19 cellular contexts compared by ENCODE assay signal in genomic region chr11:134289789-134290188, GRCh38. TPM values are rescaled to one million over a fixed set of nuclear protein-coding genes. Genes with fewer than 3 reads are reported as not detected.
DNase-seq lines count a peak whose midpoint lies in the region; ATAC-seq, FAIRE-seq and TF ChIP-seq lines count a peak whose summit lies in the region.
"Had no signal": no experiment of that assay in that cellular context is flagged by ENCODE, and none has a peak within 500 bp of the region (broad histone marks: within the 10 kb centered on the region; RNA-seq: fewer than 3 reads in every experiment).

No MANE protein-coding gene starts in this region.

- H3K27ac Mint-ChIP-seq in CD4-positive, alpha-beta T cell: no peak overlapping the region

- H3K9me3 Mint-ChIP-seq in CD4-positive, alpha-beta T cell: no peaks in the 10 kb centered on the region

- no TSS peak for BruUV-seq in HepG2 (replicated peaks; lab: Mats Ljungman, UMichigan)

- H3K79me2 ChIP-seq in HepG2 (ENCODE audit: insufficient read depth, low read length) (no peaks in the 10 kb centered on the region), mesendoderm (ENCODE audit: control insufficient read depth, insufficient read depth, low read length) (no peaks in the 10 kb centered on the region)

- in situ Hi-C loops in HepG2 (cut with HindIII; ENCODE audit: extremely low pct_ligation_motif_present, low pct_unique_long_range_greater_than_20kb): no loop called here

- TF ChIP-seq CTCF in HepG2 (CRISPR knock-in tag; IDR thresholded peaks at IDR 0.05) (no peak), right lobe of liver (IDR thresholded peaks at IDR 0.05) (no peak), gastroesophageal sphincter (IDR thresholded peaks at IDR 0.05) (no peak)
- TF ChIP-seq CTCF in CD4-positive, alpha-beta T cell (IDR thresholded peaks at IDR 0.05): no peak

- POLR2A ChIA-PET in HepG2 (lab: Yijun Ruan, JAX): no interaction called here
- POLR2A ChIA-PET in CD4-positive, alpha-beta T cell (lab: Charles Lee): no interaction called here

- no peak overlapping the region for H2AK5ac ChIP-seq in mesendoderm (ENCODE audit: low read length)

- H3K79me1 ChIP-seq in mesendoderm (ENCODE audit: low read length): no peaks in the 10 kb centered on the region

- H2BK15ac ChIP-seq in mesendoderm (replicated peaks; ENCODE audit: low read depth): no peak overlapping the region

- H2BK5ac ChIP-seq in mesendoderm (ENCODE audit: low read length): no peak overlapping the region

- no peak overlapping the region for H3K27ac ChIP-seq in HepG2 (ENCODE audit: extremely low read length, insufficient read depth, low read length)
- no peak overlapping the region for H3K27ac ChIP-seq in right lobe of liver
- H3K27ac ChIP-seq in gastroesophageal sphincter: no peak overlapping the region
- no peak overlapping the region for H3K27ac ChIP-seq in mesendoderm (ENCODE audit: low read depth, low read length)
- no peak overlapping the region for H3K27ac ChIP-seq in aorta (ENCODE audit: low read depth in 1 of 2, low read length in 2 of 2)
- no peak overlapping the region for H3K27ac ChIP-seq in CD4-positive, alpha-beta T cell (ENCODE audit: low read depth, low read length)

- no peak overlapping the region for H4K5ac ChIP-seq in mesendoderm (ENCODE audit: low read length)

- intact Hi-C loops in HepG2 (cut with micrococcal nuclease; ENCODE audit: unreplicated experiment): no loop called here
- intact Hi-C loops in right lobe of liver (cut with DNase I): no loop called here
- intact Hi-C loops in aorta (cut with DNase I): no loop called here
- intact Hi-C loops in CD4-positive, alpha-beta T cell (cut with DNase I, micrococcal nuclease): no loop called here

- H3K9ac ChIP-seq in HepG2 (ENCODE audit: insufficient read depth, low read depth, low read length) (no peak overlapping the region), mesendoderm (ENCODE audit: low read length) (no peak overlapping the region)
- H3K9ac ChIP-seq: SK-N-SH had no signal

- H3K56ac ChIP-seq in mesendoderm (ENCODE audit: low read length): peak overlapping the region; percentile 60

- H3K4me1 Mint-ChIP-seq in CD4-positive, alpha-beta T cell (ENCODE audit: low read depth): no peaks in the 10 kb centered on the region
- H3K4me1 Mint-ChIP-seq: CD14-positive monocyte had no signal

- H4K20me1 ChIP-seq in HepG2 (ENCODE audit: insufficient read depth, low read length): no peaks in the 10 kb centered on the region

- no peak overlapping the region for H3K23ac ChIP-seq in mesendoderm (ENCODE audit: low read length)

- no peak overlapping the region for H3K4ac ChIP-seq in mesendoderm (ENCODE audit: low read depth, low read length)

- DNase-seq in HepG2 (ENCODE audit: low spot score) (no peak), right lobe of liver (no peak), mesendoderm (no peak), aorta (peak in 1 of 2 donors; percentile 57), NCI-H524 (lab: John Stamatoyannopoulos, UW) (no peak)
- DNase-seq in CD4-positive, alpha-beta T cell: no peak
- DNase-seq: COR-L47, NCI-H1436, NCI-H2029, NCI-H2171 treated with DMSO at 0.1 percent for 48 hours, NCI-H510A treated with DMSO at 0.1 percent for 48 hours, SHP77, SK-N-SH had no signal

- H3K27me3 ChIP-seq in HepG2 (ENCODE audit: control insufficient read depth in 1 of 2, insufficient read depth in 2 of 2, low read length in 2 of 2) (peaks cover 0 to 39% of the 10 kb centered on the region in 2 experiments; a peak in 3 of 5 replicates), right lobe of liver (no peaks in the 10 kb centered on the region), gastroesophageal sphincter (no peaks in the 10 kb centered on the region), mesendoderm (ENCODE audit: insufficient read depth, low read length, poor library complexity) (no peaks in the 10 kb centered on the region), aorta (ENCODE audit: control insufficient read depth in 1 of 2, insufficient read depth in 2 of 2, low read length in 1 of 2) (no peaks in the 10 kb centered on the region)
- no peaks in the 10 kb centered on the region for H3K27me3 ChIP-seq in CD4-positive, alpha-beta T cell (ENCODE audit: control insufficient read depth, insufficient read depth, low read length)

- TF ChIP-seq EP300 in HepG2 (IDR thresholded peaks at IDR 0.05; ENCODE audit: low read depth in 2 of 2, low read length in 2 of 2) (no peak), HepG2 (CRISPR knock-in tag; IDR thresholded peaks at IDR 0.05; ENCODE audit: borderline replicate concordance) (no peak), gastroesophageal sphincter (IDR thresholded peaks at IDR 0.05) (no peak)

- H3K4me3 Mint-ChIP-seq in CD4-positive, alpha-beta T cell: no peak overlapping the region

- 16% methylated on average over 8 of the region's 12 CpGs for WGBS in HepG2 (ENCODE audit: low lambda C conversion rate)
- 33% methylated on average over 1 of the region's 12 CpGs for WGBS in right lobe of liver (ENCODE audit: insufficient coverage, low coverage, low lambda C conversion rate, missing lambda C conversion rate)
- 0 to 42% methylated on average over 1 to 3 of the region's 12 CpGs for WGBS in gastroesophageal sphincter (ENCODE audit: low coverage in 1 of 2), 2 donors
- no CpG with 5 or more reads among the region's 12 CpGs for WGBS in mesendoderm (ENCODE audit: extremely low coverage, insufficient coverage, low lambda C conversion rate)
- 36 to 40% methylated on average over 10 to 12 of the region's 12 CpGs for WGBS in aorta, 2 donors

- no peaks in the 10 kb centered on the region for H3K9me3 ChIP-seq in HepG2 (ENCODE audit: low read length)
- no peaks in the 10 kb centered on the region for H3K9me3 ChIP-seq in right lobe of liver
- no peaks in the 10 kb centered on the region for H3K9me3 ChIP-seq in gastroesophageal sphincter
- peaks cover 1% of the 10 kb centered on the region for H3K9me3 ChIP-seq in aorta (ENCODE audit: control insufficient read depth, low read length)
- H3K9me3 ChIP-seq in CD4-positive, alpha-beta T cell (ENCODE audit: control insufficient read depth, low read length): no peaks in the 10 kb centered on the region
- H3K9me3 ChIP-seq: SK-N-SH had no signal

- H4K8ac ChIP-seq in mesendoderm (ENCODE audit: low read depth, low read length): no peak overlapping the region

- H3K4me2 ChIP-seq in HepG2 (ENCODE audit: low read depth, low read length): no peak overlapping the region
- no peak overlapping the region for H3K4me2 ChIP-seq in mesendoderm (ENCODE audit: low read length)
- H3K4me2 ChIP-seq: SK-N-SH had no signal

- H2AFZ ChIP-seq in HepG2 (ENCODE audit: low read length): no peak overlapping the region

- no peak for TF ChIP-seq RAD21 in HepG2 (CRISPR knock-in tag; IDR thresholded peaks at IDR 0.05)

- H3K36me3 ChIP-seq in HepG2 (replicated peaks in 1 of 2; ENCODE audit: control insufficient read depth in 1 of 2, insufficient read depth in 2 of 2, low read length in 2 of 2) (no peaks in the 10 kb centered on the region), right lobe of liver (no peaks in the 10 kb centered on the region), gastroesophageal sphincter (no peaks in the 10 kb centered on the region), mesendoderm (ENCODE audit: control insufficient read depth, insufficient read depth, low read length) (no peaks in the 10 kb centered on the region), aorta (ENCODE audit: control insufficient read depth in 1 of 2, insufficient read depth in 2 of 2, low read length in 1 of 2) (no peaks in the 10 kb centered on the region)

- TF ChIP-seq POLR2A in HepG2 (IDR thresholded peaks at IDR 0.05; ENCODE audit: insufficient read depth in 1 of 2, low read depth in 2 of 2, low read length in 2 of 2) (no peak), right lobe of liver (IDR thresholded peaks at IDR 0.05) (no peak), gastroesophageal sphincter (IDR thresholded peaks at IDR 0.05) (no peak)

- ATAC-seq in HepG2: peak; percentile 79
- no peak for ATAC-seq in right lobe of liver
- ATAC-seq in gastroesophageal sphincter: peak; percentile 38
- peak; percentile 54 for ATAC-seq in aorta (ENCODE audit: low FRiP score)
- no peak for ATAC-seq in GM18868 (IDR thresholded peaks at IDR 0.05; ENCODE audit: unreplicated experiment)
- no peak for ATAC-seq in CD4-positive, alpha-beta T cell (ENCODE audit: poor library complexity)
- ATAC-seq: HCT116, Panc1 had no signal

- no peak overlapping the region for H2BK120ac ChIP-seq in mesendoderm (ENCODE audit: low read depth, low read length)

- H3K4me3 ChIP-seq in HepG2 (replicated peaks in 1 of 3; ENCODE audit: insufficient read depth in 1 of 3, low read depth in 2 of 3, low read length in 3 of 3): no peak overlapping the region
- no peak overlapping the region for H3K4me3 ChIP-seq in right lobe of liver
- H3K4me3 ChIP-seq in gastroesophageal sphincter: no peak overlapping the region
- no peak overlapping the region for H3K4me3 ChIP-seq in mesendoderm (ENCODE audit: low read length)
- H3K4me3 ChIP-seq in aorta (ENCODE audit: low read length in 2 of 2): no peak overlapping the region

- H3K36me3 Mint-ChIP-seq in CD4-positive, alpha-beta T cell (ENCODE audit: low read depth): no peaks in the 10 kb centered on the region
- H3K36me3 Mint-ChIP-seq: CD14-positive monocyte had no signal

- no peak overlapping the region for H3K18ac ChIP-seq in mesendoderm (ENCODE audit: low read length)

- H3K27me3 Mint-ChIP-seq in CD4-positive, alpha-beta T cell: no peaks in the 10 kb centered on the region

- CTCF ChIA-PET in HepG2 (lab: Yijun Ruan, JAX; ENCODE audit: low intra/inter-chr PET ratio, low total read pairs): no interaction called here
- CTCF ChIA-PET in CD4-positive, alpha-beta T cell (lab: Charles Lee): no interaction called here

- FAIRE-seq in HepG2 (lab: Jason Lieb, UNC): no peak
- FAIRE-seq: GM19239 had no signal

- H3K4me1 ChIP-seq in HepG2 (ENCODE audit: insufficient read depth, low read length): no peaks in the 10 kb centered on the region
- H3K4me1 ChIP-seq in right lobe of liver: no peaks in the 10 kb centered on the region
- peaks cover 0 to 6% (median 0%) of the 10 kb centered on the region in 3 donors for H3K4me1 ChIP-seq in gastroesophageal sphincter
- peaks cover 3% of the 10 kb centered on the region for H3K4me1 ChIP-seq in mesendoderm (ENCODE audit: control insufficient read depth, low read depth, low read length)
- H3K4me1 ChIP-seq in aorta (ENCODE audit: control insufficient read depth in 1 of 2, insufficient read depth in 2 of 2, low read length in 2 of 2): no peaks in the 10 kb centered on the region

RNA-seq across cellular contexts. Expression of gene GLB1L3, which starts 13.6 kb away (rescaled TPM):
- total RNA-seq in HepG2 (2016; rRNA removed; fragmentation: Illumina TruSeq; extraction: Trizol): not detected in 2 replicates
- not detected in 2 replicates for total RNA-seq in HepG2 (2016; cell fraction: cytosol; rRNA removed; fragmentation: Illumina TruSeq; extraction: Trizol; ENCODE audit: low read depth)
- not detected in 2 replicates for total RNA-seq in HepG2 (2016; cell fraction: insoluble cytoplasmic fraction; rRNA removed; fragmentation: Illumina TruSeq; extraction: Trizol)
- total RNA-seq in HepG2 (2016; cell fraction: membrane; rRNA removed; fragmentation: Illumina TruSeq; extraction: Trizol): not detected in 2 replicates
- total RNA-seq in HepG2 (2016; cell fraction: nucleus; rRNA removed; fragmentation: Illumina TruSeq; extraction: Trizol): not detected in 2 replicates
- polyA plus RNA-seq in HepG2 (2011; rRNA removed): not detected in 2 replicates
- not detected in 2 replicates for polyA plus RNA-seq in HepG2 (2011; cell fraction: cytosol; rRNA removed)
- polyA plus RNA-seq in HepG2 (2011; cell fraction: nucleus; rRNA removed): not detected in 2 replicates
- not detected in 2 replicates for polyA plus RNA-seq in HepG2 (2012)
- not detected in 2 replicates for polyA plus RNA-seq in HepG2 (2016; cell fraction: cytosol; fragmentation: Illumina TruSeq; extraction: Trizol; ENCODE audit: low read depth)
- not detected in 2 replicates for polyA plus RNA-seq in HepG2 (2016; cell fraction: insoluble cytoplasmic fraction; fragmentation: Illumina TruSeq; extraction: Trizol; ENCODE audit: low read depth)
- polyA plus RNA-seq in HepG2 (2016; cell fraction: membrane; fragmentation: Illumina TruSeq; extraction: Trizol; ENCODE audit: low read depth): not detected in 2 replicates
- not detected in 2 replicates for polyA plus RNA-seq in HepG2 (2016; cell fraction: nucleus; fragmentation: Illumina TruSeq; extraction: Trizol; ENCODE audit: insufficient read depth, low read depth)
- polyA minus RNA-seq in HepG2 (2011; rRNA and poly(A)+ RNA removed; ENCODE audit: low replicate concordance): not detected in 2 replicates
- polyA minus RNA-seq in HepG2 (2011; cell fraction: cytosol; rRNA and poly(A)+ RNA removed): not detected in 2 replicates
- polyA minus RNA-seq in HepG2 (2011; cell fraction: nucleus; rRNA and poly(A)+ RNA removed): not detected in 2 replicates
- total RNA-seq in right lobe of liver: not detected
- under 1 TPM in 1 of 4 donors, not detected in 3; 0.42 TPM for total RNA-seq in gastroesophageal sphincter
- polyA plus RNA-seq in mesendoderm (2013, experiment 1 of 2): 11.5 TPM
- polyA plus RNA-seq in mesendoderm (2013, experiment 2 of 2): 12.2 TPM
- not detected for total RNA-seq in aorta
- polyA plus RNA-seq in aorta: not detected
- total RNA-seq in CD4-positive, alpha-beta T cell: 1 to 10 TPM; 1.3 to 1.5 TPM
- polyA plus RNA-seq: CD14-positive monocyte, SK-N-SH had no signal

RNA-seq across cellular contexts. Expression of gene ACAD8, which starts 36.4 kb away (rescaled TPM):
- total RNA-seq in HepG2 (2016; rRNA removed; fragmentation: Illumina TruSeq; extraction: Trizol) (16.1 and 20.3 TPM in 2 replicates), right lobe of liver (10 to 100 TPM; 19.1 to 28.3 (median 24.4) TPM), gastroesophageal sphincter (10 to 100 TPM; 20.1 to 28.8 (median 22.3) TPM), aorta (10 to 100 TPM; 16.7 to 25.3 TPM)
- total RNA-seq in HepG2 (2016; cell fraction: cytosol; rRNA removed; fragmentation: Illumina TruSeq; extraction: Trizol; ENCODE audit: low read depth): 3.4 and 4.1 TPM in 2 replicates
- 17.3 and 20.9 TPM in 2 replicates for total RNA-seq in HepG2 (2016; cell fraction: insoluble cytoplasmic fraction; rRNA removed; fragmentation: Illumina TruSeq; extraction: Trizol)
- total RNA-seq in HepG2 (2016; cell fraction: membrane; rRNA removed; fragmentation: Illumina TruSeq; extraction: Trizol): 6.2 and 6.5 TPM in 2 replicates
- 26.6 and 27.7 TPM in 2 replicates for total RNA-seq in HepG2 (2016; cell fraction: nucleus; rRNA removed; fragmentation: Illumina TruSeq; extraction: Trizol)
- polyA plus RNA-seq in HepG2 (2011; rRNA removed) (13.5 and 15.0 TPM in 2 replicates), aorta (10 to 100 TPM in 1 of 2 donors, 1 to 10 TPM in 1; 7.8 to 22.5 TPM)
- 7.3 and 8.8 TPM in 2 replicates for polyA plus RNA-seq in HepG2 (2011; cell fraction: cytosol; rRNA removed)
- polyA plus RNA-seq in HepG2 (2011; cell fraction: nucleus; rRNA removed): 60.4 and 65.1 TPM in 2 replicates
- 9.7 and 10.7 TPM in 2 replicates for polyA plus RNA-seq in HepG2 (2012)
- 1.4 and 1.9 TPM in 2 replicates for polyA plus RNA-seq in HepG2 (2016; cell fraction: cytosol; fragmentation: Illumina TruSeq; extraction: Trizol; ENCODE audit: low read depth)
- polyA plus RNA-seq in HepG2 (2016; cell fraction: insoluble cytoplasmic fraction; fragmentation: Illumina TruSeq; extraction: Trizol; ENCODE audit: low read depth): 13.8 and 14.4 TPM in 2 replicates
- 3.5 and 4.0 TPM in 2 replicates for polyA plus RNA-seq in HepG2 (2016; cell fraction: membrane; fragmentation: Illumina TruSeq; extraction: Trizol; ENCODE audit: low read depth)
- polyA plus RNA-seq in HepG2 (2016; cell fraction: nucleus; fragmentation: Illumina TruSeq; extraction: Trizol; ENCODE audit: insufficient read depth, low read depth): 54.0 and 56.7 TPM in 2 replicates
- polyA minus RNA-seq in HepG2 (2011; rRNA and poly(A)+ RNA removed; ENCODE audit: low replicate concordance): 6.4 and 13.2 TPM in 2 replicates
- polyA minus RNA-seq in HepG2 (2011; cell fraction: cytosol; rRNA and poly(A)+ RNA removed): 4.3 and 4.6 TPM in 2 replicates
- 30.1 and 33.6 TPM in 2 replicates for polyA minus RNA-seq in HepG2 (2011; cell fraction: nucleus; rRNA and poly(A)+ RNA removed)
- 13.5 TPM for polyA plus RNA-seq in mesendoderm (2013, experiment 1 of 2)
- 14.4 TPM for polyA plus RNA-seq in mesendoderm (2013, experiment 2 of 2)
- total RNA-seq in CD4-positive, alpha-beta T cell: 10 to 100 TPM; 15.0 to 16.3 TPM

RNA-seq across cellular contexts. Expression of gene THYN1, which starts 36.6 kb away (rescaled TPM):
- total RNA-seq in HepG2 (2016; rRNA removed; fragmentation: Illumina TruSeq; extraction: Trizol) (87.6 and 124 TPM in 2 replicates), right lobe of liver (10 to 100 TPM; 11.7 to 39.2 (median 20.6) TPM), gastroesophageal sphincter (10 to 100 TPM; 54.0 to 74.4 (median 55.4) TPM), aorta (10 to 100 TPM; 28.3 to 33.9 TPM)
- total RNA-seq in HepG2 (2016; cell fraction: cytosol; rRNA removed; fragmentation: Illumina TruSeq; extraction: Trizol; ENCODE audit: low read depth): 27.7 and 28.2 TPM in 2 replicates
- total RNA-seq in HepG2 (2016; cell fraction: insoluble cytoplasmic fraction; rRNA removed; fragmentation: Illumina TruSeq; extraction: Trizol): 85.6 and 131 TPM in 2 replicates
- 30.8 and 33.6 TPM in 2 replicates for total RNA-seq in HepG2 (2016; cell fraction: membrane; rRNA removed; fragmentation: Illumina TruSeq; extraction: Trizol)
- 36.1 and 37.9 TPM in 2 replicates for total RNA-seq in HepG2 (2016; cell fraction: nucleus; rRNA removed; fragmentation: Illumina TruSeq; extraction: Trizol)
- polyA plus RNA-seq in HepG2 (2011; rRNA removed) (36.1 and 42.9 TPM in 2 replicates), aorta (10 to 100 TPM; 45.1 to 64.4 TPM)
- polyA plus RNA-seq in HepG2 (2011; cell fraction: cytosol; rRNA removed): 26.4 and 34.6 TPM in 2 replicates
- 36.2 and 44.1 TPM in 2 replicates for polyA plus RNA-seq in HepG2 (2011; cell fraction: nucleus; rRNA removed)
- polyA plus RNA-seq in HepG2 (2012): 37.8 and 41.8 TPM in 2 replicates
- 16.9 and 21.6 TPM in 2 replicates for polyA plus RNA-seq in HepG2 (2016; cell fraction: cytosol; fragmentation: Illumina TruSeq; extraction: Trizol; ENCODE audit: low read depth)
- polyA plus RNA-seq in HepG2 (2016; cell fraction: insoluble cytoplasmic fraction; fragmentation: Illumina TruSeq; extraction: Trizol; ENCODE audit: low read depth): 112 and 113 TPM in 2 replicates
- polyA plus RNA-seq in HepG2 (2016; cell fraction: membrane; fragmentation: Illumina TruSeq; extraction: Trizol; ENCODE audit: low read depth): 19.0 and 24.5 TPM in 2 replicates
- 55.9 and 59.2 TPM in 2 replicates for polyA plus RNA-seq in HepG2 (2016; cell fraction: nucleus; fragmentation: Illumina TruSeq; extraction: Trizol; ENCODE audit: insufficient read depth, low read depth)
- 13.8 and 26.1 TPM in 2 replicates for polyA minus RNA-seq in HepG2 (2011; rRNA and poly(A)+ RNA removed; ENCODE audit: low replicate concordance)
- polyA minus RNA-seq in HepG2 (2011; cell fraction: cytosol; rRNA and poly(A)+ RNA removed): 20.0 and 22.4 TPM in 2 replicates
- 13.6 and 18.3 TPM in 2 replicates for polyA minus RNA-seq in HepG2 (2011; cell fraction: nucleus; rRNA and poly(A)+ RNA removed)
- polyA plus RNA-seq in mesendoderm (2013, experiment 1 of 2): 61.5 TPM
- polyA plus RNA-seq in mesendoderm (2013, experiment 2 of 2): 64.1 TPM
- 10 to 100 TPM; 25.7 to 26.0 TPM for total RNA-seq in CD4-positive, alpha-beta T cell

RNA-seq across cellular contexts. Expression of gene GLB1L2, which starts 42.0 kb away (rescaled TPM):
- total RNA-seq in HepG2 (2016; rRNA removed; fragmentation: Illumina TruSeq; extraction: Trizol) (0.27 and 0.69 TPM in 2 replicates), right lobe of liver (under 1 TPM; 0.12 to 0.68 (median 0.55) TPM), gastroesophageal sphincter (1 to 10 TPM; 3.8 to 9.7 (median 8.6) TPM), aorta (1 to 10 TPM in 1 of 2 donors, under 1 TPM in 1; 0.94 to 1.5 TPM)
- total RNA-seq in HepG2 (2016; cell fraction: cytosol; rRNA removed; fragmentation: Illumina TruSeq; extraction: Trizol; ENCODE audit: low read depth): 0.09 and 0.10 TPM in 2 replicates
- total RNA-seq in HepG2 (2016; cell fraction: insoluble cytoplasmic fraction; rRNA removed; fragmentation: Illumina TruSeq; extraction: Trizol): 0.27 and 0.80 TPM in 2 replicates
- total RNA-seq in HepG2 (2016; cell fraction: membrane; rRNA removed; fragmentation: Illumina TruSeq; extraction: Trizol): 0.15 and 0.38 TPM in 2 replicates
- 0.43 and 0.69 TPM in 2 replicates for total RNA-seq in HepG2 (2016; cell fraction: nucleus; rRNA removed; fragmentation: Illumina TruSeq; extraction: Trizol)
- polyA plus RNA-seq in HepG2 (2011; rRNA removed) (0.59 and 0.80 TPM in 2 replicates), aorta (1 to 10 TPM in 1 of 2 donors, not detected in 1; 2.2 TPM)
- 0.38 and 0.43 TPM in 2 replicates for polyA plus RNA-seq in HepG2 (2011; cell fraction: cytosol; rRNA removed)
- 1.6 and 1.9 TPM in 2 replicates for polyA plus RNA-seq in HepG2 (2011; cell fraction: nucleus; rRNA removed)
- polyA plus RNA-seq in HepG2 (2012): 0.62 and 0.81 TPM in 2 replicates
- 0.08 and 0.15 TPM in 2 replicates for polyA plus RNA-seq in HepG2 (2016; cell fraction: cytosol; fragmentation: Illumina TruSeq; extraction: Trizol; ENCODE audit: low read depth)
- polyA plus RNA-seq in HepG2 (2016; cell fraction: insoluble cytoplasmic fraction; fragmentation: Illumina TruSeq; extraction: Trizol; ENCODE audit: low read depth): 0.19 and 0.22 TPM in 2 replicates
- polyA plus RNA-seq in HepG2 (2016; cell fraction: membrane; fragmentation: Illumina TruSeq; extraction: Trizol; ENCODE audit: low read depth): 0.15 and 0.21 TPM in 2 replicates
- polyA plus RNA-seq in HepG2 (2016; cell fraction: nucleus; fragmentation: Illumina TruSeq; extraction: Trizol; ENCODE audit: insufficient read depth, low read depth): 1.0 and 1.8 TPM in 2 replicates
- 0.56 and 17.0 TPM in 2 replicates for polyA minus RNA-seq in HepG2 (2011; rRNA and poly(A)+ RNA removed; ENCODE audit: low replicate concordance)
- 0.44 TPM in 1 of 2 replicates, not detected in the other for polyA minus RNA-seq in HepG2 (2011; cell fraction: cytosol; rRNA and poly(A)+ RNA removed)
- polyA minus RNA-seq in HepG2 (2011; cell fraction: nucleus; rRNA and poly(A)+ RNA removed): 0.13 and 0.37 TPM in 2 replicates
- 9.1 TPM for polyA plus RNA-seq in mesendoderm (2013, experiment 1 of 2)
- polyA plus RNA-seq in mesendoderm (2013, experiment 2 of 2): 9.3 TPM
- under 1 TPM; 0.59 to 0.63 TPM for total RNA-seq in CD4-positive, alpha-beta T cell
- polyA plus RNA-seq: CD14-positive monocyte had no signal

Comparison
In these comparisons a context has a peak if more than half of its experiments do, and no peak if none do; other contexts are left out.
1. ATAC-seq: peak in HepG2 (single experiment), gastroesophageal sphincter (single experiment) and aorta (single experiment); none in right lobe of liver (0 of 4), GM18868 (single experiment) and CD4-positive, alpha-beta T cell (single experiment).